In genomic region chr7:23298885-23299769, GRCh38 we compare ENCODE assay signal across 1 cellular context.
TF ChIP-seq lines count a peak whose summit lies in the region.

MALSU1 (plus strand) TSS chr7:23299339; CDS start chr7:23299353, 14 bp downstream.

TF ChIP-seq in GM12878, 131 proteins besides CTCF, POLR2A, EP300 and RAD21 (continued from another document and continues in another):
- TF ChIP-seq PML (IDR thresholded peaks at IDR 0.05; ENCODE audit: low read length): peak; percentile 73
- no peak for TF ChIP-seq BCLAF1 (IDR thresholded peaks at IDR 0.05)
- peak; percentile 46 for TF ChIP-seq SP1 (IDR thresholded peaks at IDR 0.05; ENCODE audit: low read depth, low read length)
- TF ChIP-seq ZBED1 (IDR thresholded peaks at IDR 0.05; ENCODE audit: borderline replicate concordance): no peak
- TF ChIP-seq PAX8 (IDR thresholded peaks at IDR 0.05): peak; percentile 72; the same call in 1 of the 2 replicates
- 0 out of 2 replicates have a peak, but pooled peaks have one; percentile 56 for TF ChIP-seq TCF3 (IDR thresholded peaks at IDR 0.05; ENCODE audit: borderline replicate concordance, insufficient read depth, low read depth, low read length)
- TF ChIP-seq CBX5 (IDR thresholded peaks at IDR 0.05; ENCODE audit: low read depth): no peak
- TF ChIP-seq FOXM1 (IDR thresholded peaks at IDR 0.05; ENCODE audit: low read depth, low read length): no peak
- TF ChIP-seq BACH1 (IDR thresholded peaks at IDR 0.05; ENCODE audit: borderline replicate concordance): peak; percentile 58; the same call in 1 of the 2 replicates
- no peak for TF ChIP-seq ZNF274 (IDR thresholded peaks at IDR 0.05; ENCODE audit: insufficient read depth, insufficient read length)
- TF ChIP-seq MEF2B (IDR thresholded peaks at IDR 0.05; ENCODE audit: partially characterized antibody, poor library complexity, severe bottlenecking): no peak
- TF ChIP-seq MTA2 (IDR thresholded peaks at IDR 0.05; ENCODE audit: low read depth): peak; percentile 75
- TF ChIP-seq MYB (IDR thresholded peaks at IDR 0.05; ENCODE audit: borderline replicate concordance, low read depth, low read length): no peak
- TF ChIP-seq GABPA (IDR thresholded peaks at IDR 0.05; ENCODE audit: low read depth): peak; percentile 86
- peak; percentile 54 for TF ChIP-seq E4F1 (IDR thresholded peaks at IDR 0.05; ENCODE audit: borderline replicate concordance, partially characterized antibody)
- TF ChIP-seq MXI1 (IDR thresholded peaks at IDR 0.05; ENCODE audit: low read depth, low read length): peak; percentile 83
- no peak for TF ChIP-seq IRF3 (IDR thresholded peaks at IDR 0.05)
- TF ChIP-seq ZBTB4 (CRISPR knock-in tag; IDR thresholded peaks at IDR 0.05): no peak
- TF ChIP-seq IRF5 (IDR thresholded peaks at IDR 0.05; ENCODE audit: borderline replicate concordance): no peak
- no peak for TF ChIP-seq RCOR1 (conservative IDR thresholded peaks at IDR 0.05; ENCODE audit: low read depth, low read length)
- no peak for TF ChIP-seq ZNF384 (IDR thresholded peaks at IDR 0.05; ENCODE audit: borderline replicate concordance, low read depth, low read length)
- TF ChIP-seq WRNIP1 (IDR thresholded peaks at IDR 0.05; ENCODE audit: borderline replicate concordance, low read depth, low read length): no peak
- TF ChIP-seq NR2C2 (IDR thresholded peaks at IDR 0.05; ENCODE audit: borderline replicate concordance, control insufficient read depth, insufficient read length, low read depth): peak; percentile 71
- peak; percentile 65; the same call in 1 of the 2 replicates for TF ChIP-seq DPF2 (IDR thresholded peaks at IDR 0.05)
- no peak for TF ChIP-seq BMI1 (IDR thresholded peaks at IDR 0.05; ENCODE audit: borderline replicate concordance)
- no peak for TF ChIP-seq SMAD1 (IDR thresholded peaks at IDR 0.05; ENCODE audit: low read depth, partially characterized antibody)
- TF ChIP-seq SUPT20H (IDR thresholded peaks at IDR 0.05; ENCODE audit: borderline replicate concordance, control insufficient read depth, low read depth, low read length): no peak
- no peak for TF ChIP-seq BRCA1 (IDR thresholded peaks at IDR 0.05; ENCODE audit: low read depth, low read length)
- TF ChIP-seq CBX3 (IDR thresholded peaks at IDR 0.05; ENCODE audit: borderline replicate concordance, low read depth): no peak
- peak; percentile 86 for TF ChIP-seq LARP7 (IDR thresholded peaks at IDR 0.05)
- TF ChIP-seq NR2C1 (IDR thresholded peaks at IDR 0.05): peak; percentile 96
- TF ChIP-seq BHLHE40 (IDR thresholded peaks at IDR 0.05; ENCODE audit: borderline replicate concordance in 1 of 2, low read depth in 2 of 2, low read length in 1 of 2): peak in 1 of 2 experiments; percentile 51; a peak in 2 of 4 replicates
- no peak for TF ChIP-seq ASH2L (IDR thresholded peaks at IDR 0.05; ENCODE audit: borderline replicate concordance, low read depth)
- no peak for TF ChIP-seq TCF12 (IDR thresholded peaks at IDR 0.05; ENCODE audit: low read depth, low read length)
- TF ChIP-seq CHD1 (IDR thresholded peaks at IDR 0.05; ENCODE audit: low read depth, low read length): no peak
- no peak for TF ChIP-seq RELA (IDR thresholded peaks at IDR 0.05; ENCODE audit: borderline replicate concordance, partially characterized antibody)
- no peak; the same call in 1 of the 2 replicates for TF ChIP-seq MTA3 (IDR thresholded peaks at IDR 0.05; ENCODE audit: borderline replicate concordance, low read length)
- TF ChIP-seq HDGF (IDR thresholded peaks at IDR 0.05): peak; percentile 82; the same call in 1 of the 2 replicates
- no peak for TF ChIP-seq USF1 (IDR thresholded peaks at IDR 0.05; ENCODE audit: borderline replicate concordance, extremely low read length, insufficient read depth, low read depth, low read length)
- no peak for TF ChIP-seq FOXK2 (IDR thresholded peaks at IDR 0.05)
- no peak for TF ChIP-seq KAT2A (conservative IDR thresholded peaks at IDR 0.05; ENCODE audit: control insufficient read depth, low read depth, low read length)
- TF ChIP-seq RB1 (IDR thresholded peaks at IDR 0.05; ENCODE audit: borderline replicate concordance): peak; percentile 53; the same call in 1 of the 2 replicates
- no peak for TF ChIP-seq RFX5 (IDR thresholded peaks at IDR 0.05; ENCODE audit: low read depth, low read length)
- no peak for TF ChIP-seq JUNB (IDR thresholded peaks at IDR 0.05)
- peak; percentile 95 for TF ChIP-seq CREM (IDR thresholded peaks at IDR 0.05; ENCODE audit: low read depth)
- TF ChIP-seq YBX1 (IDR thresholded peaks at IDR 0.05): no peak
- TF ChIP-seq NKRF (conservative IDR thresholded peaks at IDR 0.05): peak; percentile 85
- TF ChIP-seq BCL11A (IDR thresholded peaks at IDR 0.05; ENCODE audit: low read depth, low read length): no peak
- peak; percentile 100 for TF ChIP-seq ZNF687 (IDR thresholded peaks at IDR 0.05)
- TF ChIP-seq IKZF2 (IDR thresholded peaks at IDR 0.05): no peak; a peak in 1 of 4 replicates
